In the genomic region with DNA sequence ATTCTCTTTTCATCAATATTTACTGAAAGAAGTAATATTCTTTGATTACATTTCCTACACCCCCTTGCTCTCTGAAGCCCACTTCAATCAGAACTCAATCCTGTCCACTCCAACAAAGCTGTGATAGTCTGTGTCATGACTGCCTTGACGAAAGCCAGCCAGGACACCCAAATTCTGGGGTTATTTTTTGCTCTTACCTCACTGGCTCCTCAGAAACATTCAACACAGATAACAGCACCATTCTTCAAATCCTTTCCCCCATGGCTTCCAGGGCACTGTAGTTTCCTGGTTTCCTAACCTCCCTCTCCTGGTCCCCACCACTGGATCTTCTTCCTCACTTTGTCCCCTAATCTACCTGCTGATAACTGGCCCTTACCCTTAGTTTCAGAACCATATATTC, we compare ENCODE assay signal across 2 cellular contexts.
TF ChIP-seq lines count a peak whose summit lies in the region.

No MANE protein-coding gene starts in this region.

TF ChIP-seq in SK-N-SH treated with all-trans-retinoic acid at 6 μM for 48 hours, 23 proteins besides CTCF, POLR2A, EP300 and RAD21 (continued from another document):
- TF ChIP-seq ESRRG (CRISPR knock-in tag; IDR thresholded peaks at IDR 0.05) (no peak), ZNF8 (CRISPR knock-in tag; IDR thresholded peaks at IDR 0.05) (no peak)
TF ChIP-seq in SK-N-SH treated with all-trans-retinoic acid at 6 μM for 48 hours: peak in this region for 0.

TF ChIP-seq in HCT116, 20 proteins besides CTCF, POLR2A, EP300 and RAD21 (continued from another document):
- TF ChIP-seq EGR1 (IDR thresholded peaks at IDR 0.05; ENCODE audit: low read depth) = no peak
- TF ChIP-seq ZBTB33 (IDR thresholded peaks at IDR 0.05; ENCODE audit: extremely low read depth, insufficient replicate concordance, low read length) = no peak
- TF ChIP-seq TCF7L2 (IDR thresholded peaks at IDR 0.05; ENCODE audit: borderline replicate concordance, extremely low read depth, insufficient read depth, insufficient read length) = no peak
- no peak for TF ChIP-seq ELF1 (IDR thresholded peaks at IDR 0.05; ENCODE audit: borderline replicate concordance, low read depth)
